20 cellular contexts compared by ENCODE assay signal in the genomic region with DNA sequence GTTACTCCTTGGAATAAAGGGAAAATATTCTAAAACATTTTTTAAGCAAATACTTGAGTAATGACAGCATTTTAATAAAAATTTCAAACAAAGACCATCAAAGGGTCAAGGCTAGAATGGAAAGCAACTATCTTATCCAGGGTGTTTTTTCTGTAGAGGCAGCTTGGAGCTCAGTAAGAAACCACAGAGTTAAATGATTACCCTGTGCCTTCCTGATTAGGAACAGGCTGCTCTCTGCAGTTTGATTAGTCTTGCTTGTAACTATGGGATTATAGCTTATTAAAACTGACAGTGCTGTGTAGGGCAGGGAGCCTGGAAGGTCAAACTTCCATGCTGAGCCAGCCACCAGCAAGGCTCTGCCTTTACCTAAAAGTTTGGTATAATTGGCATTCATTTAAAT. TPM values are rescaled to one million over a fixed set of nuclear protein-coding genes. Genes with fewer than 3 reads are reported as not detected.
DNase-seq lines count a peak whose midpoint lies in the region; ATAC-seq and TF ChIP-seq lines count a peak whose summit lies in the region.
"Had no signal": no experiment of that assay in that cellular context is flagged by ENCODE, and none has a peak within 500 bp of the region (broad histone marks: within the 10 kb centered on the region; RNA-seq: fewer than 3 reads in every experiment).

No MANE protein-coding gene starts in this region.

- H3K27me3 Mint-ChIP-seq in GM23338 (ENCODE audit: insufficient read depth, low read depth, poor library complexity) (no peaks in the 10 kb centered on the region), neural progenitor cell (ENCODE audit: insufficient read depth, low read depth) (peaks cover 4% of the 10 kb centered on the region)
- H3K27me3 Mint-ChIP-seq in CD8-positive, alpha-beta memory T cell: peaks cover 0 to 2% of the 10 kb centered on the region in 2 donors
- H3K27me3 Mint-ChIP-seq: T-helper 17 cell had no signal

- H3K79me2 ChIP-seq in GM23338 (replicated peaks; ENCODE audit: insufficient read depth) (0 out of 2 replicates have a peak, but pooled peaks cover 3% of the 10 kb centered on the region), neural progenitor cell (ENCODE audit: low read depth) (no peaks in the 10 kb centered on the region)

- POLR2A ChIA-PET in CD8-positive, alpha-beta memory T cell (lab: Charles Lee): no interaction called here

- peak overlapping the region; percentile 45; the same call in 1 of the 2 replicates for H3K27ac ChIP-seq in GM23338 (ENCODE audit: low read depth)
- no peak overlapping the region for H3K27ac ChIP-seq in neural progenitor cell
- no peak overlapping the region for H3K27ac ChIP-seq in CD8-positive, alpha-beta memory T cell (ENCODE audit: low read depth, low read length)
- H3K27ac ChIP-seq: SJCRH30 had no signal

- H3K27ac Mint-ChIP-seq in GM23338: no peak overlapping the region
- H3K27ac Mint-ChIP-seq in neural progenitor cell: no peak overlapping the region
- H3K27ac Mint-ChIP-seq in CD8-positive, alpha-beta memory T cell: no peak overlapping the region
- H3K27ac Mint-ChIP-seq: CD4-positive, alpha-beta memory T cell; T-helper 17 cell had no signal

- peaks cover 10% of the 10 kb centered on the region for H3K4me1 ChIP-seq in GM23338 (ENCODE audit: insufficient read depth)
- H3K4me1 ChIP-seq in neural progenitor cell: peaks cover 24% of the 10 kb centered on the region
- H3K4me1 ChIP-seq in CD8-positive, alpha-beta memory T cell (ENCODE audit: insufficient read depth, low read length): no peaks in the 10 kb centered on the region

- CTCF ChIA-PET in CD8-positive, alpha-beta memory T cell (lab: Charles Lee): no interaction called here

- H3F3A ChIP-seq in GM23338 (replicated peaks; ENCODE audit: low read depth) (no peaks in the 10 kb centered on the region), neural progenitor cell (ENCODE audit: low read depth) (peaks cover 21% of the 10 kb centered on the region)

- H3K9me3 Mint-ChIP-seq in GM23338 (no peaks in the 10 kb centered on the region), neural progenitor cell (peaks cover 6% of the 10 kb centered on the region)
- no peaks in the 10 kb centered on the region for H3K9me3 Mint-ChIP-seq in CD8-positive, alpha-beta memory T cell

- H3K36me3 Mint-ChIP-seq in GM23338 (ENCODE audit: low read depth) (peaks cover 37% of the 10 kb centered on the region), neural progenitor cell (peaks cover 24% of the 10 kb centered on the region)
- peaks cover 18 to 32% (median 21%) of the 10 kb centered on the region in 3 donors for H3K36me3 Mint-ChIP-seq in CD8-positive, alpha-beta memory T cell

- peaks cover 31% of the 10 kb centered on the region for H3K36me3 ChIP-seq in GM23338 (ENCODE audit: insufficient read depth)
- H3K36me3 ChIP-seq in neural progenitor cell: peaks cover 18% of the 10 kb centered on the region
- peaks cover 19% of the 10 kb centered on the region for H3K36me3 ChIP-seq in CD8-positive, alpha-beta memory T cell (ENCODE audit: insufficient read depth, low read length)

- ATAC-seq in GM19438 (IDR thresholded peaks at IDR 0.05; ENCODE audit: low read depth, unreplicated experiment) (peak; percentile 78), GM23338 (no peak), HG02973 (IDR thresholded peaks at IDR 0.05; ENCODE audit: unreplicated experiment) (no peak)
- ATAC-seq: PC-3, SK-N-SH treated with all-trans-retinoic acid at 6 μM for 48 hours, T-helper 17 cell had no signal

- no peaks in the 10 kb centered on the region for H3K9me3 ChIP-seq in neural progenitor cell (ENCODE audit: low read depth)
- no peaks in the 10 kb centered on the region for H3K9me3 ChIP-seq in CD8-positive, alpha-beta memory T cell (ENCODE audit: low read length)
- H3K9me3 ChIP-seq: MG63, SJCRH30 had no signal

- peaks cover 4% of the 10 kb centered on the region; the same call in 2 of the 3 replicates for H3K4me1 Mint-ChIP-seq in GM23338
- H3K4me1 Mint-ChIP-seq in neural progenitor cell: peaks cover 37% of the 10 kb centered on the region
- H3K4me1 Mint-ChIP-seq in CD8-positive, alpha-beta memory T cell: peaks cover 0 to 4% (median 0%) of the 10 kb centered on the region in 3 donors
- H3K4me1 Mint-ChIP-seq: T-helper 17 cell had no signal

- H3K4me2 ChIP-seq in GM23338 (no peak overlapping the region), neural progenitor cell (peak overlapping the region; percentile 31)

- H4K20me1 ChIP-seq in GM23338 (replicated peaks; ENCODE audit: insufficient read depth) (no peaks in the 10 kb centered on the region; the same call in none of the 2 replicates), neural progenitor cell (ENCODE audit: low read depth) (no peaks in the 10 kb centered on the region)

- no peak overlapping the region for H3K4me3 ChIP-seq in GM23338
- H3K4me3 ChIP-seq in LNCaP clone FGC (ENCODE audit: low read depth, low read length): no peak overlapping the region
- no peak overlapping the region for H3K4me3 ChIP-seq in neural progenitor cell
- H3K4me3 ChIP-seq in CD8-positive, alpha-beta memory T cell (ENCODE audit: low read length): no peak overlapping the region
- H3K4me3 ChIP-seq: MG63, SJCRH30 had no signal

- H3K4me3 Mint-ChIP-seq in GM23338 (no peak overlapping the region), neural progenitor cell (no peak overlapping the region)
- H3K4me3 Mint-ChIP-seq in CD8-positive, alpha-beta memory T cell: no peak overlapping the region
- H3K4me3 Mint-ChIP-seq: CD4-positive, alpha-beta memory T cell; T-helper 17 cell had no signal

- DNase-seq in GM23338 (ENCODE audit: low spot score): no peak
- peak; percentile 42 for DNase-seq in LNCaP clone FGC (ENCODE audit: low read depth)
- no peak for DNase-seq in neural progenitor cell (ENCODE audit: low spot score)
- DNase-seq in amygdala (lab: John Stamatoyannopoulos, UW): no peak
- no peak for DNase-seq in OCI-M2 (lab: John Stamatoyannopoulos, UW; ENCODE audit: unreplicated experiment)
- no peak for DNase-seq in CD8-positive, alpha-beta memory T cell
- DNase-seq: C1 segment of cervical spinal cord; CD4-positive, alpha-beta memory T cell; DMS79 treated with DMSO at 0.1 percent for 48 hours; GF-D8; KBM-7; MG63; NCI-H2029; NCI-H526 treated with DMSO at 0.1 percent for 48 hours; PC-3; SJCRH30; T-helper 17 cell had no signal

- TF ChIP-seq CTCF in GM23338 (conservative IDR thresholded peaks at IDR 0.05; ENCODE audit: low read depth in 2 of 2) (no peak), LNCaP clone FGC (IDR thresholded peaks at IDR 0.05; ENCODE audit: control insufficient read depth, extremely low read depth, insufficient read depth) (no peak), neural progenitor cell (IDR thresholded peaks at IDR 0.05) (no peak)

- H3K27me3 ChIP-seq in GM23338 (ENCODE audit: insufficient read depth) (no peaks in the 10 kb centered on the region), neural progenitor cell (no peaks in the 10 kb centered on the region)
- H3K27me3 ChIP-seq in CD8-positive, alpha-beta memory T cell (ENCODE audit: insufficient read depth, low read length, poor library complexity, severe bottlenecking): no peaks in the 10 kb centered on the region
- H3K27me3 ChIP-seq: MG63, SJCRH30 had no signal

- H3K9me2 ChIP-seq in GM23338 (ENCODE audit: insufficient read depth): no peaks in the 10 kb centered on the region

- no peak overlapping the region for H2AFZ ChIP-seq in GM23338
- H2AFZ ChIP-seq in neural progenitor cell (replicated peaks): no peak overlapping the region

- no peak overlapping the region for H3K9ac ChIP-seq in neural progenitor cell

TF ChIP-seq in GM23338, 12 proteins besides CTCF, POLR2A, EP300 and RAD21 (continues in another document):
- TF ChIP-seq NANOG (IDR thresholded peaks at IDR 0.05; ENCODE audit: borderline replicate concordance) (no peak), REST (IDR thresholded peaks at IDR 0.05; ENCODE audit: unreplicated experiment) (no peak), ZNF331 (CRISPR knock-in tag; IDR thresholded peaks at IDR 0.05; ENCODE audit: low read depth) (no peak), JUNB (IDR thresholded peaks at IDR 0.05; ENCODE audit: unreplicated experiment) (no peak), STAT1 (IDR thresholded peaks at IDR 0.05; ENCODE audit: unreplicated experiment) (no peak), CREB1 (CRISPR knock-in tag; IDR thresholded peaks at IDR 0.05; ENCODE audit: low read depth) (no peak)

RNA-seq across cellular contexts. Expression of gene QTRT2, which starts 33.1 kb away (rescaled TPM):
- 49.4 and 66.5 TPM in 2 replicates for total RNA-seq in GM23338 (2014; rRNA removed; shearing (Covaris generic))
- polyA plus RNA-seq in GM23338 (2016; fragmentation: Nextera tagmentation; extraction: Ambion mirVana): 32.3 and 37.9 TPM in 2 replicates
- total RNA-seq in neural progenitor cell (ENCODE audit: low replicate concordance): 28.2 and 32.1 TPM in 2 replicates
- 10 to 100 TPM; 48.0 to 51.3 TPM for total RNA-seq in CD8-positive, alpha-beta memory T cell
- 10.8 TPM for polyA plus RNA-seq in CD8-positive, alpha-beta memory T cell

RNA-seq across cellular contexts. Expression of gene CCDC191, which starts 33.3 kb away (rescaled TPM):
- total RNA-seq in GM23338 (2014; rRNA removed; shearing (Covaris generic)): 0.89 and 2.0 TPM in 2 replicates
- 1.5 and 2.9 TPM in 2 replicates for polyA plus RNA-seq in GM23338 (2016; fragmentation: Nextera tagmentation; extraction: Ambion mirVana)
- total RNA-seq in neural progenitor cell (ENCODE audit: low replicate concordance): 4.9 and 6.4 TPM in 2 replicates
- 1 to 10 TPM; 1.4 to 1.5 TPM for total RNA-seq in CD8-positive, alpha-beta memory T cell
- polyA plus RNA-seq in CD8-positive, alpha-beta memory T cell: 1.2 TPM
